ENCODE assay signal across 9 cellular contexts in genomic region chr19:33175156-33175782, GRCh38. TPM values are rescaled to one million over a fixed set of nuclear protein-coding genes. Genes with fewer than 3 reads are reported as not detected.
A peak's percentile ranks its signal among the peaks of the same experiment; 100 is the strongest.
DNase-seq lines count a peak whose midpoint lies in the region; ATAC-seq and TF ChIP-seq lines count a peak whose summit lies in the region.
"Had no signal": no experiment of that assay in that cellular context is flagged by ENCODE, and none has a peak within 500 bp of the region (broad histone marks: within the 10 kb centered on the region; RNA-seq: fewer than 3 reads in every experiment).

No MANE protein-coding gene starts in this region.

- H3K27ac ChIP-seq in BLaER1 (no peak overlapping the region), HEK293 (ENCODE audit: extremely low read depth, low read depth, low read length) (no peak overlapping the region; the same call in 1 of the 2 replicates), tibial artery (no peak overlapping the region)

- peaks cover 3% of the 10 kb centered on the region for H3K27me3 Mint-ChIP-seq in activated naive CD8-positive, alpha-beta T cell treated with anti-CD3 and anti-CD28 coated beads, Interleukin-2, amount 10 ng/mL, durations not matched to agents 7 days and 5 days
- peaks cover 14% of the 10 kb centered on the region for H3K27me3 Mint-ChIP-seq in neural crest cell (ENCODE audit: low read depth)

- no peak for DNase-seq in activated naive CD8-positive, alpha-beta T cell treated with anti-CD3 and anti-CD28 coated beads, Interleukin-2, amount 10 ng/mL, durations not matched to agents 7 days and 5 days
- no peak for DNase-seq in neural crest cell (ENCODE audit: low read depth, low spot score)
- DNase-seq in DMS114 treated with DMSO at 0.1 percent for 48 hours (lab: John Stamatoyannopoulos, UW; ENCODE audit: unreplicated experiment), result no peak
- DNase-seq in tibial artery, result no peak
- DNase-seq in stimulated activated CD4-positive, alpha-beta T cell treated with anti-CD3 and anti-CD28 coated beads, Interleukin-4, amount 100 ng/mL, for 24 hours, result no peak
- no peak for DNase-seq in NOMO-1 (lab: John Stamatoyannopoulos, UW; ENCODE audit: unreplicated experiment in 2 of 2)

- peaks cover 2% of the 10 kb centered on the region for H3K36me3 Mint-ChIP-seq in activated naive CD8-positive, alpha-beta T cell treated with anti-CD3 and anti-CD28 coated beads, Interleukin-2, amount 10 ng/mL, durations not matched to agents 7 days and 5 days
- peaks cover 6% of the 10 kb centered on the region for H3K36me3 Mint-ChIP-seq in neural crest cell (ENCODE audit: low read depth)

- TF ChIP-seq CTCF in HEK293 (tag by site-specific recombination; IDR thresholded peaks at IDR 0.05) (no peak; the same call in 1 of the 2 replicates), neural crest cell (conservative IDR thresholded peaks at IDR 0.05) (no peak), tibial artery (IDR thresholded peaks at IDR 0.05) (no peak)

- H3K27me3 ChIP-seq in BLaER1, result no peaks in the 10 kb centered on the region
- H3K27me3 ChIP-seq in tibial artery, result no peaks in the 10 kb centered on the region
- H3K27me3 ChIP-seq: ovary had no signal

- H3K4me3 Mint-ChIP-seq in activated naive CD8-positive, alpha-beta T cell treated with anti-CD3 and anti-CD28 coated beads, Interleukin-2, amount 10 ng/mL, durations not matched to agents 7 days and 5 days, result peak overlapping the region; percentile 96
- peak overlapping the region; percentile 97 for H3K4me3 Mint-ChIP-seq in neural crest cell

- H3K36me3 ChIP-seq in BLaER1 (no peaks in the 10 kb centered on the region), HEK293 (ENCODE audit: control insufficient read depth in 2 of 2, insufficient read depth in 1 of 2, low read length in 2 of 2) (peaks cover 0 to 9% of the 10 kb centered on the region in 2 experiments; a peak in 1 of 3 replicates), tibial artery (no peaks in the 10 kb centered on the region)
- H3K36me3 ChIP-seq: ovary had no signal

- POLR2A ChIA-PET in HEK293 (lab: Yijun Ruan, JAX), result interaction anchor here (0.5 to 2.9 kb wide), 7 partner anchors 9 to 1308 kb away, joined by 4 to 43 read pairs (median 15); partner anchors contain the start of gene CEBPA
- POLR2A ChIA-PET in activated naive CD8-positive, alpha-beta T cell treated with anti-CD3 and anti-CD28 coated beads, Interleukin-2, amount 10 ng/mL, durations not matched to agents 7 days and 5 days (lab: Charles Lee), result interaction anchor here (0.6 to 6.2 kb wide), 7 partner anchors 10 to 58 kb away, joined by 3 to 122 read pairs (median 5); no protein-coding TSS in a partner anchor

- intact Hi-C loops in tibial artery (cut with DNase I; ENCODE audit: low total_unique reads), result no loop called here

- no peaks in the 10 kb centered on the region for H3K9me3 Mint-ChIP-seq in activated naive CD8-positive, alpha-beta T cell treated with anti-CD3 and anti-CD28 coated beads, Interleukin-2, amount 10 ng/mL, durations not matched to agents 7 days and 5 days
- H3K9me3 Mint-ChIP-seq in neural crest cell, result peaks cover 4% of the 10 kb centered on the region

- peak overlapping the region; percentile 90 for H3K4me2 ChIP-seq in BLaER1

- no peaks in the 10 kb centered on the region for H4K20me1 ChIP-seq in BLaER1

- ATAC-seq in activated naive CD8-positive, alpha-beta T cell treated with anti-CD3 and anti-CD28 coated beads, Interleukin-2, amount 10 ng/mL, durations not matched to agents 7 days and 5 days (ENCODE audit: low read depth), result no peak

- peaks cover 19% of the 10 kb centered on the region for H3K4me1 Mint-ChIP-seq in activated naive CD8-positive, alpha-beta T cell treated with anti-CD3 and anti-CD28 coated beads, Interleukin-2, amount 10 ng/mL, durations not matched to agents 7 days and 5 days
- H3K4me1 Mint-ChIP-seq in neural crest cell, result peaks cover 45% of the 10 kb centered on the region

- H3K9ac ChIP-seq in BLaER1, result peak overlapping the region; percentile 94; the same call in 1 of the 2 replicates

- no peak overlapping the region for H3K27ac Mint-ChIP-seq in activated naive CD8-positive, alpha-beta T cell treated with anti-CD3 and anti-CD28 coated beads, Interleukin-2, amount 10 ng/mL, durations not matched to agents 7 days and 5 days
- H3K27ac Mint-ChIP-seq in neural crest cell (ENCODE audit: unreplicated experiment), result no peak overlapping the region

- peak overlapping the region; percentile 78 for H3K4me3 ChIP-seq in BLaER1
- H3K4me3 ChIP-seq in HEK293 (ENCODE audit: low read depth, low read length), result no peak overlapping the region
- no peak overlapping the region for H3K4me3 ChIP-seq in tibial artery

- CTCF ChIA-PET in HEK293 (lab: Yijun Ruan, JAX), result interaction anchor here (0.7 to 13.1 kb wide), 9 partner anchors 13 to 575 kb away, joined by 3 to 154 read pairs (median 3); partner anchors contain the start of gene LRP3

- peaks cover 70% of the 10 kb centered on the region for H3K4me1 ChIP-seq in BLaER1
- H3K4me1 ChIP-seq in HEK293 (ENCODE audit: control insufficient read depth, insufficient read depth, low read length), result peaks cover 20% of the 10 kb centered on the region
- H3K4me1 ChIP-seq in tibial artery, result peaks cover 0 to 20% (median 19%) of the 10 kb centered on the region in 4 donors

- H3K9me3 ChIP-seq in BLaER1 (peaks cover under 1% of the 10 kb centered on the region; the same call in 1 of the 2 replicates), HEK293 (ENCODE audit: control insufficient read depth, insufficient read depth, low read depth, low read length) (no peaks in the 10 kb centered on the region), tibial artery (no peaks in the 10 kb centered on the region)
- H3K9me3 ChIP-seq: ovary had no signal

TF ChIP-seq in HEK293, 187 proteins besides CTCF, POLR2A, EP300 and RAD21:
- no peak for TF ChIP-seq KLF10 (tag by site-specific recombination; IDR thresholded peaks at IDR 0.05)
- TF ChIP-seq YY1 (tag by site-specific recombination; IDR thresholded peaks at IDR 0.05), result no peak
- 0 out of 2 replicates have a peak, but pooled peaks have one; percentile 25 for TF ChIP-seq ZNF645 (tag by site-specific recombination; IDR thresholded peaks at IDR 0.05)
- peak; percentile 66 for TF ChIP-seq ZNF335 (tag by site-specific recombination; conservative IDR thresholded peaks at IDR 0.05)
- peak; percentile 80 for TF ChIP-seq ZNF513 (tag by site-specific recombination; IDR thresholded peaks at IDR 0.05)
- TF ChIP-seq ZBTB10 (tag by site-specific recombination; IDR thresholded peaks at IDR 0.05), result 0 out of 2 replicates have a peak, but pooled peaks have one; percentile 29
- TF ChIP-seq ZNF223 (tag by site-specific recombination; IDR thresholded peaks at IDR 0.05), result peak; percentile 96
TF ChIP-seq in HEK293: peak in this region for 5.

RNA-seq across cellular contexts. Expression of gene LRP3, which starts 18.9 kb away (rescaled TPM):
- under 1 TPM; 0.14 to 0.43 TPM for total RNA-seq in activated naive CD8-positive, alpha-beta T cell treated with anti-CD3 and anti-CD28 coated beads, Interleukin-2, amount 10 ng/mL, durations not matched to agents 7 days and 5 days
- total RNA-seq in neural crest cell, result 79.6 and 85.6 TPM in 2 replicates

RNA-seq across cellular contexts. Expression of gene WDR88, which starts 43.4 kb away (rescaled TPM):
- not detected for total RNA-seq in activated naive CD8-positive, alpha-beta T cell treated with anti-CD3 and anti-CD28 coated beads, Interleukin-2, amount 10 ng/mL, durations not matched to agents 7 days and 5 days
- total RNA-seq in neural crest cell, result not detected in 2 replicates

RNA-seq across cellular contexts. Expression of gene SLC7A10, which starts 50.4 kb away (rescaled TPM):
- not detected for total RNA-seq in activated naive CD8-positive, alpha-beta T cell treated with anti-CD3 and anti-CD28 coated beads, Interleukin-2, amount 10 ng/mL, durations not matched to agents 7 days and 5 days
- total RNA-seq in neural crest cell, result 0.96 and 1.4 TPM in 2 replicates
- total RNA-seq: ovary had no signal

Comparison
In these comparisons a context has a peak if more than half of its experiments do, and no peak if none do; other contexts are left out.
1. RNA of gene LRP3, which starts 18.9 kb away (total RNA-seq): 79.6 to 85.6 TPM in neural crest cell; 0.14 to 0.43 TPM in activated naive CD8-positive, alpha-beta T cell treated with anti-CD3 and anti-CD28 coated beads, Interleukin-2, amount 10 ng/mL, durations not matched to agents 7 days and 5 days; every median in the first group is over 10 times any median in the second.